22 cellular contexts compared by ENCODE assay signal in the genomic region with DNA sequence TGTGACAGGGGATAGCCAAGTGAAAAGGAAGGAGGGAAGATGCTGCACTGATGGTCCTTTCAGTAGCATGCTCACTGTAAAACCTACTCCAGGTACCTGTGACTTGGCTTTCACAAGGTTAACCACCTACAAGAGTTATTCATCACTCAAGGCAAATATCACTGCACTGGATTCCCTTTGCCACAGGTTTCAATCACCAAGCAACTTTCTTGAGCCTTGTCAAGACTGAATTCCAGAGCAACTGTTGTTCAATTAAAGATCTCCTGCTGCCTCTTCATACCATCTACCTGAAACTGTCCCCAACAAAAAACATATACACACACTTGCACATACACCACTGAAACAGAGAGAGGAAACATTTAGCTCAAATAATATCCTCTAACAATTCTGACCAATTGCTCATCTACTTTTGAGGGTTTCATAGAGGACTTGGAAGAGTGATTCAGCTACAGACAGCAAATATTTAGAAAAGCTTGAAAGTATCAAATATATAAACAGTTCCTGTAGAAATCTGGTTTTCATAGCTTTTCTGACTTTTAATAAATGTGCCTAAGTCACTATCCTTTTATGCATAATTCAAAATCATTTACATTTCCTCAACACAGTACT. TPM values are rescaled to one million over a fixed set of nuclear protein-coding genes. Genes with fewer than 3 reads are reported as not detected.
DNase-seq lines count a peak whose midpoint lies in the region; ATAC-seq and TF ChIP-seq lines count a peak whose summit lies in the region.
"Had no signal": no experiment of that assay in that cellular context is flagged by ENCODE, and none has a peak within 500 bp of the region (broad histone marks: within the 10 kb centered on the region; RNA-seq: fewer than 3 reads in every experiment).

No MANE protein-coding gene starts in this region.

- peaks cover 26% of the 10 kb centered on the region for H3K36me3 Mint-ChIP-seq in Calu3 (ENCODE audit: insufficient read depth, unreplicated experiment)
- H3K36me3 Mint-ChIP-seq in brain, result peaks cover 3% of the 10 kb centered on the region
- H3K36me3 Mint-ChIP-seq in mesothelial cell of epicardium, result no peaks in the 10 kb centered on the region
- H3K36me3 Mint-ChIP-seq: CD8-positive, alpha-beta memory T cell had no signal

- DNase-seq in Calu3 (no peak), mesothelial cell of epicardium (ENCODE audit: low spot score in 2 of 2, unreplicated experiment in 2 of 2) (no peak), left cardiac atrium (no peak), cardiac septum (ENCODE audit: low spot score) (no peak), NCI-H1436 (lab: John Stamatoyannopoulos, UW) (no peak)
- DNase-seq: activated CD4-positive, alpha-beta T cell treated with anti-CD3 and anti-CD28 coated beads for 4 hours; activated effector memory CD4-positive, alpha-beta T cell treated with anti-CD3 and anti-CD28 coated beads, Interleukin-2, amount 50 U/mL, for 16 hours; CD8-positive, alpha-beta memory T cell; left colon; NCI-H1092 treated with DMSO at 0.1 percent for 48 hours; NCI-H2107; NCI-H526; stimulated activated naive CD4-positive, alpha-beta T cell had no signal

- H3K27me3 ChIP-seq in HUES64 (ENCODE audit: insufficient read depth, low read length), result no peaks in the 10 kb centered on the region
- H3K27me3 ChIP-seq: hepatocyte, SJSA1 had no signal

- no peaks in the 10 kb centered on the region for H3K9me3 Mint-ChIP-seq in Calu3 (ENCODE audit: low read depth, unreplicated experiment)
- H3K9me3 Mint-ChIP-seq in brain, result no peaks in the 10 kb centered on the region
- no peaks in the 10 kb centered on the region for H3K9me3 Mint-ChIP-seq in mesothelial cell of epicardium

- TF ChIP-seq CTCF in Calu3 (IDR thresholded peaks at IDR 0.05; ENCODE audit: unreplicated experiment) (no peak), brain (conservative IDR thresholded peaks at IDR 0.05) (no peak), mesothelial cell of epicardium (IDR thresholded peaks at IDR 0.05; ENCODE audit: unreplicated experiment) (no peak)

- intact Hi-C loops in Calu3 (cut with micrococcal nuclease; ENCODE audit: unreplicated experiment), result loop anchor here (2.0 to 5.0 kb wide), 2 partner anchors 22 to 36 kb away; no protein-coding TSS in a partner anchor
- intact Hi-C loops in left cardiac atrium (cut with DNase I), result no loop called here
- intact Hi-C loops in cardiac septum (cut with DNase I), result no loop called here

- no peaks in the 10 kb centered on the region for H3K27me3 Mint-ChIP-seq in Calu3 (ENCODE audit: unreplicated experiment)
- peaks cover 6% of the 10 kb centered on the region for H3K27me3 Mint-ChIP-seq in brain
- H3K27me3 Mint-ChIP-seq in mesothelial cell of epicardium (ENCODE audit: low read depth), result no peaks in the 10 kb centered on the region

- no peak overlapping the region for H3K9ac ChIP-seq in HUES64 (ENCODE audit: low read depth, low read length)

- BruUV-seq in Calu3 (replicated peaks; lab: Mats Ljungman, UMichigan), result no TSS peak

- H3K4me1 Mint-ChIP-seq in Calu3 (ENCODE audit: low read depth, unreplicated experiment) (peaks cover 61% of the 10 kb centered on the region), brain (peaks cover 90% of the 10 kb centered on the region), mesothelial cell of epicardium (peaks cover 67% of the 10 kb centered on the region)

- H3K27ac ChIP-seq in HUES64 (ENCODE audit: low read depth, low read length), result peak overlapping the region; percentile 25; the same call in 1 of the 2 replicates
- H3K27ac ChIP-seq: hepatocyte, neutrophil, right atrium auricular region, SJSA1, tibial nerve had no signal

- ATAC-seq in left cardiac atrium (no peak), GM19455 (IDR thresholded peaks at IDR 0.05; ENCODE audit: unreplicated experiment) (no peak)
- ATAC-seq: left colon had no signal

- H3K27ac Mint-ChIP-seq in Calu3 (ENCODE audit: unreplicated experiment) (peak overlapping the region; percentile 12), brain (peak overlapping the region in 1 of 5 experiments; percentile 6), mesothelial cell of epicardium (peak overlapping the region; percentile 35)
- H3K27ac Mint-ChIP-seq: CD8-positive, alpha-beta memory T cell had no signal

- H3K4me1 ChIP-seq in HUES64 (ENCODE audit: insufficient read depth, low read length), result peaks cover 92% of the 10 kb centered on the region

- peak overlapping the region; percentile 6 for H3K4me3 Mint-ChIP-seq in Calu3 (ENCODE audit: low read depth, unreplicated experiment)
- H3K4me3 Mint-ChIP-seq in brain, result peak overlapping the region in 3 of 5 experiments; percentile 25 to 53 (median 32)
- no peak overlapping the region for H3K4me3 Mint-ChIP-seq in mesothelial cell of epicardium
- H3K4me3 Mint-ChIP-seq: CD8-positive, alpha-beta memory T cell had no signal

- no peak overlapping the region for H3K4me3 ChIP-seq in HUES64 (ENCODE audit: low read length)
- H3K4me3 ChIP-seq: hepatocyte, right atrium auricular region, SJSA1, tibial nerve had no signal

- no peaks in the 10 kb centered on the region for H3K9me3 ChIP-seq in HUES64 (ENCODE audit: insufficient read depth, low read depth, low read length)
- H3K9me3 ChIP-seq: neutrophil, right atrium auricular region, SJSA1, tibial nerve had no signal

- H3K36me3 ChIP-seq in HUES64 (ENCODE audit: insufficient read depth, low read length), result no peaks in the 10 kb centered on the region
- H3K36me3 ChIP-seq: neutrophil, right atrium auricular region, tibial nerve had no signal

- CTCF ChIA-PET in Calu3 (lab: Charles Lee), result interaction anchor here (1.2 kb wide), 2 partner anchors 23 to 125 kb away, joined by 3 read pairs; no protein-coding TSS in a partner anchor

RNA-seq across cellular contexts. Expression of gene IGF2BP2, which starts 6.5 kb away (rescaled TPM):
- 150 and 156 TPM in 2 replicates for total RNA-seq in Calu3 (2022)
- 87.0 TPM for polyA plus RNA-seq in HUES64 (2013, experiment 1 of 2)
- polyA plus RNA-seq in HUES64 (2013, experiment 2 of 2), result 107 TPM
- polyA plus RNA-seq in brain (ENCODE audit: insufficient read depth, low read depth, low replicate concordance), result 0.46 TPM
- total RNA-seq in mesothelial cell of epicardium, result 191 to 201 TPM (median 191 TPM) in 3 replicates
- total RNA-seq in left cardiac atrium, result 10 to 100 TPM; 12.8 to 14.2 TPM
- 18.5 TPM for total RNA-seq in cardiac septum
- total RNA-seq: OCI-LY7 had no signal
- polyA plus RNA-seq: CD8-positive, alpha-beta memory T cell had no signal
